ENCODE assay signal across 1 cellular context in genomic region chr3:64444619-64445317, GRCh38.
TF ChIP-seq lines count a peak whose summit lies in the region.

No MANE protein-coding gene starts in this region.

TF ChIP-seq in HepG2, 621 proteins besides CTCF, POLR2A, EP300 and RAD21 (continued from another document):
- TF ChIP-seq ZNF562 (CRISPR knock-in tag; IDR thresholded peaks at IDR 0.05; ENCODE audit: borderline replicate concordance) (no peak), KAT8 (CRISPR knock-in tag; IDR thresholded peaks at IDR 0.05) (no peak)
